Comparison of ENCODE assay signal across 8 cellular contexts in the genomic region with DNA sequence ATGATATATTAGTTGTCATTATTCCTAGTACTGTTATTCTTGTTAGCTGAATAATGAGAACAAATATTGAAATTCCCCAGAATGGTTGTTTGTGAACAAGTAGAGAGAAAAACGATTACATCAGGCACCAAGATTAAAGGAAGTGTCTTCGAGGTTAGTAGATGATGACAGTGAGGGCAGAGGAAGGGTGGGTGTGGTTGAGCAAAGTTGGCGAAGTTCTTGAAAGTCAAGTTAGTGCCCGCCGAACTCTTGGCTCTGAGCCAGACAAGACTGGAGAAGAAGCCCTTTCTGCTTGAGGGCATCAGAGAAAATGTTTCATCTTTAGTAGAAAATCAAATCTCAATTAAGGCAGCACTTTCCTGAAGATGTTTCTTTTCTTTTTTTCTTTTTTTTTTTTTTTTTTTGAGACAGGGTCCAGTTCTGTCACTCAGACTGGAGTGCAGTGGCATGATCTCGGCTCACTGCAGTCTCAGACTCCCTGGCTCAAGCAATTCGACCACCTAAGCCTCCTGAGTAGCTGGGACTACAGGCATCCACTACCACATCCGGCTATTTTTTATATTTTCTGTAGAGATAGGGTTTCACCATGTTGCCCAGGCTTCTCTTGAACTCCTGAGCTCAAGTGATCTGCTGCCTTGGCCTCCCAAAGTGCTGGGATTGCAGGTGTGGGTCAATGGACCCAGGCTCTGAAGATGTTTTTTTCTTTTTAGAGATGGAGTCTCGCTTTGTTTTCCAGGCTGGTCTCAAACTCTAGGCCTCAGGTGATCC.
DNase-seq lines count a peak whose midpoint lies in the region; ATAC-seq lines count a peak whose summit lies in the region.

No MANE protein-coding gene starts in this region.

- peaks cover 58% of the 10 kb centered on the region for H3K4me1 Mint-ChIP-seq in activated naive CD8-positive, alpha-beta T cell treated with anti-CD3 and anti-CD28 coated beads, Interleukin-2, amount 50 U/mL, for 24 hours

- peak; percentile 80 for ATAC-seq in activated naive CD8-positive, alpha-beta T cell treated with anti-CD3 and anti-CD28 coated beads, Interleukin-2, amount 50 U/mL, for 24 hours
- peak; percentile 68 for ATAC-seq in sciatic nerve
- no peak for ATAC-seq in HG02884 (IDR thresholded peaks at IDR 0.05; ENCODE audit: unreplicated experiment)
- ATAC-seq in GM21390 (IDR thresholded peaks at IDR 0.05; ENCODE audit: unreplicated experiment): no peak
- ATAC-seq in HG03565 (IDR thresholded peaks at IDR 0.05; ENCODE audit: unreplicated experiment): no peak

- intact Hi-C loops in sciatic nerve (cut with DNase I): no loop called here

- DNase-seq in AML-193 (lab: John Stamatoyannopoulos, UW) (peak; percentile 94 to 97), T-helper 2 cell (peak in 4 of 5 experiments; percentile 31 to 87 (median 73)), sciatic nerve (ENCODE audit: low spot score) (peak; percentile 81), COLO668 (lab: John Stamatoyannopoulos, UW; ENCODE audit: unreplicated experiment) (no peak)
- peak; percentile 72 for DNase-seq in activated naive CD8-positive, alpha-beta T cell treated with anti-CD3 and anti-CD28 coated beads, Interleukin-2, amount 50 U/mL, for 24 hours

- H3K9me3 Mint-ChIP-seq in activated naive CD8-positive, alpha-beta T cell treated with anti-CD3 and anti-CD28 coated beads, Interleukin-2, amount 50 U/mL, for 24 hours: peaks cover 9% of the 10 kb centered on the region

- H3K36me3 Mint-ChIP-seq in activated naive CD8-positive, alpha-beta T cell treated with anti-CD3 and anti-CD28 coated beads, Interleukin-2, amount 50 U/mL, for 24 hours (ENCODE audit: low read depth): peaks cover 2% of the 10 kb centered on the region

- H3K27ac Mint-ChIP-seq in activated naive CD8-positive, alpha-beta T cell treated with anti-CD3 and anti-CD28 coated beads, Interleukin-2, amount 50 U/mL, for 24 hours: peak overlapping the region; percentile 78

- peak overlapping the region; percentile 25 for H3K4me3 Mint-ChIP-seq in activated naive CD8-positive, alpha-beta T cell treated with anti-CD3 and anti-CD28 coated beads, Interleukin-2, amount 50 U/mL, for 24 hours

- no peaks in the 10 kb centered on the region for H3K27me3 Mint-ChIP-seq in activated naive CD8-positive, alpha-beta T cell treated with anti-CD3 and anti-CD28 coated beads, Interleukin-2, amount 50 U/mL, for 24 hours

Comparison
In these comparisons a context has a peak if more than half of its experiments do, and no peak if none do; other contexts are left out.
1. ATAC-seq: peak in activated naive CD8-positive, alpha-beta T cell treated with anti-CD3 and anti-CD28 coated beads, Interleukin-2, amount 50 U/mL, for 24 hours (single experiment) and sciatic nerve (single experiment); none in HG02884 (single experiment), GM21390 (single experiment) and HG03565 (single experiment).